In genomic region chr6:90701146-90701781, GRCh38 we compare ENCODE assay signal across 8 cellular contexts.
A peak's percentile ranks its signal among the peaks of the same experiment; 100 is the strongest.
DNase-seq lines count a peak whose midpoint lies in the region; ATAC-seq lines count a peak whose summit lies in the region.

No MANE protein-coding gene starts in this region.

- no peak overlapping the region for H3K27ac Mint-ChIP-seq in stimulated activated effector memory CD8-positive, alpha-beta T cell treated with anti-CD3 and anti-CD28 coated beads, Interleukin-12 subunit alpha, Interleukin-12 subunit beta, amount 100 ng/mL, for 72 hours

- ATAC-seq in HG02588 (IDR thresholded peaks at IDR 0.05; ENCODE audit: unreplicated experiment) = peak; percentile 68
- ATAC-seq in stimulated activated effector memory CD8-positive, alpha-beta T cell treated with anti-CD3 and anti-CD28 coated beads, Interleukin-12 subunit alpha, Interleukin-12 subunit beta, amount 100 ng/mL, for 72 hours = no peak

- no peak overlapping the region for H3K4me3 Mint-ChIP-seq in stimulated activated effector memory CD8-positive, alpha-beta T cell treated with anti-CD3 and anti-CD28 coated beads, Interleukin-12 subunit alpha, Interleukin-12 subunit beta, amount 100 ng/mL, for 72 hours

- no peaks in the 10 kb centered on the region for H3K36me3 Mint-ChIP-seq in stimulated activated effector memory CD8-positive, alpha-beta T cell treated with anti-CD3 and anti-CD28 coated beads, Interleukin-12 subunit alpha, Interleukin-12 subunit beta, amount 100 ng/mL, for 72 hours

- no peaks in the 10 kb centered on the region for H3K9me3 Mint-ChIP-seq in stimulated activated effector memory CD8-positive, alpha-beta T cell treated with anti-CD3 and anti-CD28 coated beads, Interleukin-12 subunit alpha, Interleukin-12 subunit beta, amount 100 ng/mL, for 72 hours

- DNase-seq in NCI-H2196 (lab: John Stamatoyannopoulos, UW; ENCODE audit: unreplicated experiment) (peak; percentile 4), NCI-H2196 treated with DMSO at 0.1 percent for 48 hours (lab: John Stamatoyannopoulos, UW; ENCODE audit: unreplicated experiment) (no peak), MV-4-11 (lab: John Stamatoyannopoulos, UW) (peak; percentile 70), iPS-NIHi7 (ENCODE audit: extremely low spot score) (peak; percentile 51), Ammon's horn (ENCODE audit: low spot score) (no peak)
- no peak for DNase-seq in activated T-cell treated with anti-CD3 and anti-CD28 coated beads, Interleukin-2, amount 50 U/mL, for 1 hour
- DNase-seq in stimulated activated effector memory CD8-positive, alpha-beta T cell treated with anti-CD3 and anti-CD28 coated beads, Interleukin-12 subunit alpha, Interleukin-12 subunit beta, amount 100 ng/mL, for 72 hours (ENCODE audit: low spot score in 2 of 2) = no peak

- no peaks in the 10 kb centered on the region for H3K4me1 Mint-ChIP-seq in stimulated activated effector memory CD8-positive, alpha-beta T cell treated with anti-CD3 and anti-CD28 coated beads, Interleukin-12 subunit alpha, Interleukin-12 subunit beta, amount 100 ng/mL, for 72 hours

Comparison
In these comparisons a context has a peak if more than half of its experiments do, and no peak if none do; other contexts are left out.
1. DNase-seq: peak in NCI-H2196 (single experiment), MV-4-11 (single experiment) and iPS-NIHi7 (single experiment); none in NCI-H2196 treated with DMSO at 0.1 percent for 48 hours (single experiment), activated T-cell treated with anti-CD3 and anti-CD28 coated beads, Interleukin-2, amount 50 U/mL, for 1 hour (single experiment), stimulated activated effector memory CD8-positive, alpha-beta T cell treated with anti-CD3 and anti-CD28 coated beads, Interleukin-12 subunit alpha, Interleukin-12 subunit beta, amount 100 ng/mL, for 72 hours (0 of 2) and Ammon's horn (single experiment).